In genomic region chr1:201480231-201481003, GRCh38 we compare ENCODE assay signal across 8 cellular contexts. TPM values are rescaled to one million over a fixed set of nuclear protein-coding genes. Genes with fewer than 3 reads are reported as not detected.
DNase-seq lines count a peak whose midpoint lies in the region; ATAC-seq lines count a peak whose summit lies in the region.

No MANE protein-coding gene starts in this region.

- H2AK5ac ChIP-seq in mesenchymal stem cell (ENCODE audit: low read length, severe bottlenecking): no peak overlapping the region

- no peak overlapping the region for H3K4ac ChIP-seq in mesenchymal stem cell (ENCODE audit: low read depth in 1 of 2, low read length in 2 of 2)

- H3K4me2 ChIP-seq in mesenchymal stem cell (ENCODE audit: low read length, poor library complexity, severe bottlenecking): peak overlapping the region; percentile 58

- H3K4me1 ChIP-seq in mesenchymal stem cell (ENCODE audit: control insufficient read depth, insufficient read depth, low read depth, low read length): peaks cover 25% of the 10 kb centered on the region

- no peak overlapping the region for H3K14ac ChIP-seq in mesenchymal stem cell (ENCODE audit: low read length in 2 of 2)

- peaks cover 0 to 22% of the 10 kb centered on the region in 2 experiments for H3K36me3 ChIP-seq in mesenchymal stem cell (ENCODE audit: control insufficient read depth in 1 of 2, insufficient read depth in 2 of 2, low read depth in 1 of 2, low read length in 2 of 2)

- no peaks in the 10 kb centered on the region for H3K9me3 ChIP-seq in mesenchymal stem cell (ENCODE audit: control insufficient read depth, low read length)

- peak; percentile 50 for ATAC-seq in HG03045 (IDR thresholded peaks at IDR 0.05; ENCODE audit: unreplicated experiment)

- H3K27ac ChIP-seq in mesenchymal stem cell (ENCODE audit: low read length, poor library complexity, severe bottlenecking): no peak overlapping the region

- 4% methylated on average over 31 of the region's 37 CpGs for WGBS in mesenchymal stem cell

- no peaks in the 10 kb centered on the region for H3K79me1 ChIP-seq in mesenchymal stem cell (replicated peaks; ENCODE audit: low read length, poor library complexity, severe bottlenecking)

- H3K4me3 ChIP-seq in mesenchymal stem cell (ENCODE audit: insufficient read depth in 1 of 2, low read depth in 1 of 2, low read length in 2 of 2): peak overlapping the region in 1 of 2 experiments; percentile 67

- no peak overlapping the region for H3K23ac ChIP-seq in mesenchymal stem cell (ENCODE audit: low read length in 2 of 2)

- no peak overlapping the region for H2BK15ac ChIP-seq in mesenchymal stem cell (ENCODE audit: low read depth, poor library complexity, severe bottlenecking)

- H2AFZ ChIP-seq in mesenchymal stem cell (ENCODE audit: low read depth, low read length): no peak overlapping the region

- peak overlapping the region in 1 of 2 experiments; percentile 41 for H3K18ac ChIP-seq in mesenchymal stem cell (ENCODE audit: low read depth in 1 of 2, low read length in 2 of 2)

- H3K9ac ChIP-seq in mesenchymal stem cell (ENCODE audit: low read length): peak overlapping the region; percentile 80

- peak; percentile 30 to 60 for DNase-seq in NCI-H187 (lab: John Stamatoyannopoulos, UW)
- DNase-seq in NCI-H187 treated with DMSO at 0.1 percent for 48 hours (lab: John Stamatoyannopoulos, UW): no peak
- peak; percentile 89 for DNase-seq in NCI-H2227 (lab: John Stamatoyannopoulos, UW; ENCODE audit: unreplicated experiment)
- DNase-seq in activated CD4-positive, alpha-beta T cell treated with anti-CD3 and anti-CD28 coated beads for 4 hours: peak; percentile 40 to 48
- DNase-seq in effector CD4-positive, alpha-beta T cell: peak; percentile 43
- no peak for DNase-seq in mesenchymal stem cell
- DNase-seq in stimulated activated CD8-positive, alpha-beta memory T cell treated with anti-CD3 and anti-CD28 coated beads, Interleukin-4, amount 100 ng/mL, for 24 hours (ENCODE audit: low read depth): peak; percentile 33

- no peak overlapping the region for H2BK5ac ChIP-seq in mesenchymal stem cell (ENCODE audit: low read depth, low read length, poor library complexity, severe bottlenecking)

- no peak overlapping the region for H4K8ac ChIP-seq in mesenchymal stem cell (ENCODE audit: low read length)

- no peaks in the 10 kb centered on the region for H3K27me3 ChIP-seq in mesenchymal stem cell (ENCODE audit: control insufficient read depth in 1 of 2, insufficient read depth in 1 of 2, low read length in 2 of 2)

- H4K91ac ChIP-seq in mesenchymal stem cell (ENCODE audit: low read length): no peak overlapping the region

- peak overlapping the region; percentile 18 to 32 for H2BK12ac ChIP-seq in mesenchymal stem cell (ENCODE audit: low read length in 2 of 2)

- H2BK120ac ChIP-seq in mesenchymal stem cell (ENCODE audit: low read depth, low read length): no peak overlapping the region

RNA-seq across cellular contexts. Expression of gene PHLDA3, which starts 11.4 kb away (rescaled TPM):
- 42.7 TPM for polyA plus RNA-seq in mesenchymal stem cell (2013, experiment 1 of 2)
- polyA plus RNA-seq in mesenchymal stem cell (2013, experiment 2 of 2): 42.7 TPM

RNA-seq across cellular contexts. Expression of gene CSRP1, which starts 26.5 kb away (rescaled TPM):
- polyA plus RNA-seq in mesenchymal stem cell (2013, experiment 1 of 2): 86.6 TPM
- 85.7 TPM for polyA plus RNA-seq in mesenchymal stem cell (2013, experiment 2 of 2)

RNA-seq across cellular contexts. Expression of gene NAV1, which starts 58.5 kb away (rescaled TPM):
- 51.4 TPM for polyA plus RNA-seq in mesenchymal stem cell (2013, experiment 1 of 2)
- 45.4 TPM for polyA plus RNA-seq in mesenchymal stem cell (2013, experiment 2 of 2)

RNA-seq across cellular contexts. Expression of gene TNNI1, which starts 58.9 kb away (rescaled TPM):
- not detected for polyA plus RNA-seq in mesenchymal stem cell (2013, experiment 1 of 2)
- polyA plus RNA-seq in mesenchymal stem cell (2013, experiment 2 of 2): not detected

Comparison
In these comparisons a context has a peak if more than half of its experiments do, and no peak if none do; other contexts are left out.
1. DNase-seq: peak in NCI-H187 (2 of 2), NCI-H2227 (single experiment), activated CD4-positive, alpha-beta T cell treated with anti-CD3 and anti-CD28 coated beads for 4 hours (2 of 2), effector CD4-positive, alpha-beta T cell (single experiment) and stimulated activated CD8-positive, alpha-beta memory T cell treated with anti-CD3 and anti-CD28 coated beads, Interleukin-4, amount 100 ng/mL, for 24 hours (single experiment); none in NCI-H187 treated with DMSO at 0.1 percent for 48 hours (single experiment) and mesenchymal stem cell (single experiment).